ENCODE assay signal across 1 cellular context in genomic region chr7:96658011-96658391, GRCh38.
TF ChIP-seq lines count a peak whose summit lies in the region.

No MANE protein-coding gene starts in this region.

TF ChIP-seq in WTC11, 78 proteins besides CTCF, POLR2A, EP300 and RAD21:
- TF ChIP-seq ZNF425 (CRISPR knock-in tag; conservative IDR thresholded peaks at IDR 0.05) = no peak
